1 cellular context compared by ENCODE assay signal in the genomic region with DNA sequence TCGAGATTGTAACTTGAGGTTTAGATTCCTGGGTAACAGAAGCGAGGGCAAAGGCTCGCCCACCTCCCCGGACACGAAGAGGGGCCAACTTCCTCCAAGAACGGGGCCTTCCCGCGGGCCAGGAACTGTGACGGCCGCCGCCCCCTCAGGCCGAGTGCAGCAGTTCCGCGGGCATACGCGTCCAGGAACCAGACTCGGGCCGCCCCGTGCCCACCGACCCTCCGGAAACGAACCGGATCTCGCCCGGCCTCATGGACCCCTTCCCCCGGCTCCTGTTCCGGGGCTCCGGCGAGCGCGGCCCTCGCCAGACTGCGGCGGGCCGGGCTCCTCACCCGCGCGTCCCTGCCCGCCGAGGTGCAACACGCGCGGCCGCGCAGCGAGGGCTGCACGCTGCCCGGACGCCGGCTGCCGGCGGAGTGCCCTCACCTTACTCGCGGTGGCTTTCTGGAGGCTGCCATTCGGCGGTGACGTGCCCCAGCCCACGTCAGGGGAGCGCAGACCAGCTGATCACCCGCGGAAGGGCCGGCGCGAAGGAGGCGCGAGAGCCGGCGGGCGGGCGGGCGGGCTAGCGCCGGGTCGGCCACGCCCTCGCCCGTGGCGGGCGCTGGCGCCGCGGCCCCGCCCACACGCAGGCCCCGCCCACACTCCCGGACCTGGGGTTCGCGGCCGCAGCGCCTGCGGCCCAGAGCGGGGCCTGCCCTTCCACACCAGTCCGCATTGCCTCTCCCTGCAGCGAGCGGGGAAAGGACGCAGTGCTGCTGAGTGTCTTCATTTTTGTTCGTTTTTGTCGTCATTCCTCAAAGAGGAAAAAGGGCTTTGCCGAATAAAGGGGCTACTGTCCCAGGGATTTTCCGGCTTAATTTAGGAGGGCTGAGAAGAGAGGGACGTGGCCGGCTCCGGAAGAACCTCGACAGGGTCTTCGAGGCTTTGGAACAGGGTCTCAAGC.
TF ChIP-seq lines count a peak whose summit lies in the region.

A gene (minus strand): TSS at position 536 of the 946 bp plus-strand sequence. CDS start 78 bp downstream, at position 458.

TF ChIP-seq in HepG2, 621 proteins besides CTCF, POLR2A, EP300 and RAD21 (continued from another document and continues in another):
- TF ChIP-seq, protein P1, sequence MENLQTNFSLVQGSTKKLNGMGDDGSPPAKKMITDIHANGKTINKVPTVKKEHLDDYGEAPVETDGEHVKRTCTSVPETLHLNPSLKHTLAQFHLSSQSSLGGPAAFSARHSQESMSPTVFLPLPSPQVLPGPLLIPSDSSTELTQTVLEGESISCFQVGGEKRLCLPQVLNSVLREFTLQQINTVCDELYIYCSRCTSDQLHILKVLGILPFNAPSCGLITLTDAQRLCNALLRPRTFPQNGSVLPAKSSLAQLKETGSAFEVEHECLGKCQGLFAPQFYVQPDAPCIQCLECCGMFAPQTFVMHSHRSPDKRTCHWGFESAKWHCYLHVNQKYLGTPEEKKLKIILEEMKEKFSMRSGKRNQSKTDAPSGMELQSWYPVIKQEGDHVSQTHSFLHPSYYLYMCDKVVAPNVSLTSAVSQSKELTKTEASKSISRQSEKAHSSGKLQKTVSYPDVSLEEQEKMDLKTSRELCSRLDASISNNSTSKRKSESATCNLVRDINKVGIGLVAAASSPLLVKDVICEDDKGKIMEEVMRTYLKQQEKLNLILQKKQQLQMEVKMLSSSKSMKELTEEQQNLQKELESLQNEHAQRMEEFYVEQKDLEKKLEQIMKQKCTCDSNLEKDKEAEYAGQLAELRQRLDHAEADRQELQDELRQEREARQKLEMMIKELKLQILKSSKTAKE (CRISPR knock-in tag; IDR thresholded peaks at IDR 0.05; ENCODE audit: borderline replicate concordance): no peak
- TF ChIP-seq, protein P2, sequence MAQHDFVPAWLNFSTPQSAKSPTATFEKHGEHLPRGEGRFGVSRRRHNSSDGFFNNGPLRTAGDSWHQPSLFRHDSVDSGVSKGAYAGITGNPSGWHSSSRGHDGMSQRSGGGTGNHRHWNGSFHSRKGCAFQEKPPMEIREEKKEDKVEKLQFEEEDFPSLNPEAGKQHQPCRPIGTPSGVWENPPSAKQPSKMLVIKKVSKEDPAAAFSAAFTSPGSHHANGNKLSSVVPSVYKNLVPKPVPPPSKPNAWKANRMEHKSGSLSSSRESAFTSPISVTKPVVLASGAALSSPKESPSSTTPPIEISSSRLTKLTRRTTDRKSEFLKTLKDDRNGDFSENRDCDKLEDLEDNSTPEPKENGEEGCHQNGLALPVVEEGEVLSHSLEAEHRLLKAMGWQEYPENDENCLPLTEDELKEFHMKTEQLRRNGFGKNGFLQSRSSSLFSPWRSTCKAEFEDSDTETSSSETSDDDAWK (CRISPR knock-in tag; IDR thresholded peaks at IDR 0.05): no peak
- TF ChIP-seq, protein P3, sequence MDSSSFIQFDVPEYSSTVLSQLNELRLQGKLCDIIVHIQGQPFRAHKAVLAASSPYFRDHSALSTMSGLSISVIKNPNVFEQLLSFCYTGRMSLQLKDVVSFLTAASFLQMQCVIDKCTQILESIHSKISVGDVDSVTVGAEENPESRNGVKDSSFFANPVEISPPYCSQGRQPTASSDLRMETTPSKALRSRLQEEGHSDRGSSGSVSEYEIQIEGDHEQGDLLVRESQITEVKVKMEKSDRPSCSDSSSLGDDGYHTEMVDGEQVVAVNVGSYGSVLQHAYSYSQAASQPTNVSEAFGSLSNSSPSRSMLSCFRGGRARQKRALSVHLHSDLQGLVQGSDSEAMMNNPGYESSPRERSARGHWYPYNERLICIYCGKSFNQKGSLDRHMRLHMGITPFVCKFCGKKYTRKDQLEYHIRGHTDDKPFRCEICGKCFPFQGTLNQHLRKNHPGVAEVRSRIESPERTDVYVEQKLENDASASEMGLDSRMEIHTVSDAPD (CRISPR knock-in tag; IDR thresholded peaks at IDR 0.05): no peak
- TF ChIP-seq, protein P4, sequence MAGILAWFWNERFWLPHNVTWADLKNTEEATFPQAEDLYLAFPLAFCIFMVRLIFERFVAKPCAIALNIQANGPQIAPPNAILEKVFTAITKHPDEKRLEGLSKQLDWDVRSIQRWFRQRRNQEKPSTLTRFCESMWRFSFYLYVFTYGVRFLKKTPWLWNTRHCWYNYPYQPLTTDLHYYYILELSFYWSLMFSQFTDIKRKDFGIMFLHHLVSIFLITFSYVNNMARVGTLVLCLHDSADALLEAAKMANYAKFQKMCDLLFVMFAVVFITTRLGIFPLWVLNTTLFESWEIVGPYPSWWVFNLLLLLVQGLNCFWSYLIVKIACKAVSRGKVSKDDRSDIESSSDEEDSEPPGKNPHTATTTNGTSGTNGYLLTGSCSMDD (CRISPR knock-in tag; IDR thresholded peaks at IDR 0.05): no peak
- no peak for TF ChIP-seq GABPA (IDR thresholded peaks at IDR 0.05; ENCODE audit: low read depth, low read length)
- no peak for TF ChIP-seq GABPA (CRISPR knock-in tag; IDR thresholded peaks at IDR 0.05; ENCODE audit: low read depth)
- TF ChIP-seq, protein P5, sequence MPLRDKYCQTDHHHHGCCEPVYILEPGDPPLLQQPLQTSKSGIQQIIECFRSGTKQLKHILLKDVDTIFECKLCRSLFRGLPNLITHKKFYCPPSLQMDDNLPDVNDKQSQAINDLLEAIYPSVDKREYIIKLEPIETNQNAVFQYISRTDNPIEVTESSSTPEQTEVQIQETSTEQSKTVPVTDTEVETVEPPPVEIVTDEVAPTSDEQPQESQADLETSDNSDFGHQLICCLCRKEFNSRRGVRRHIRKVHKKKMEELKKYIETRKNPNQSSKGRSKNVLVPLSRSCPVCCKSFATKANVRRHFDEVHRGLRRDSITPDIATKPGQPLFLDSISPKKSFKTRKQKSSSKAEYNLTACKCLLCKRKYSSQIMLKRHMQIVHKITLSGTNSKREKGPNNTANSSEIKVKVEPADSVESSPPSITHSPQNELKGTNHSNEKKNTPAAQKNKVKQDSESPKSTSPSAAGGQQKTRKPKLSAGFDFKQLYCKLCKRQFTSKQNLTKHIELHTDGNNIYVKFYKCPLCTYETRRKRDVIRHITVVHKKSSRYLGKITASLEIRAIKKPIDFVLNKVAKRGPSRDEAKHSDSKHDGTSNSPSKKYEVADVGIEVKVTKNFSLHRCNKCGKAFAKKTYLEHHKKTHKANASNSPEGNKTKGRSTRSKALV (CRISPR knock-in tag; IDR thresholded peaks at IDR 0.05): peak; percentile 64; the same call in 1 of the 2 replicates
- TF ChIP-seq, protein P6, sequence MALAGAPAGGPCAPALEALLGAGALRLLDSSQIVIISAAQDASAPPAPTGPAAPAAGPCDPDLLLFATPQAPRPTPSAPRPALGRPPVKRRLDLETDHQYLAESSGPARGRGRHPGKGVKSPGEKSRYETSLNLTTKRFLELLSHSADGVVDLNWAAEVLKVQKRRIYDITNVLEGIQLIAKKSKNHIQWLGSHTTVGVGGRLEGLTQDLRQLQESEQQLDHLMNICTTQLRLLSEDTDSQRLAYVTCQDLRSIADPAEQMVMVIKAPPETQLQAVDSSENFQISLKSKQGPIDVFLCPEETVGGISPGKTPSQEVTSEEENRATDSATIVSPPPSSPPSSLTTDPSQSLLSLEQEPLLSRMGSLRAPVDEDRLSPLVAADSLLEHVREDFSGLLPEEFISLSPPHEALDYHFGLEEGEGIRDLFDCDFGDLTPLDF (CRISPR knock-in tag; IDR thresholded peaks at IDR 0.05): 0 out of 2 replicates have a peak, but pooled peaks have one; percentile 16
- TF ChIP-seq CAMTA2 (CRISPR knock-in tag; IDR thresholded peaks at IDR 0.05; ENCODE audit: borderline replicate concordance): no peak
- TF ChIP-seq, protein P7, sequence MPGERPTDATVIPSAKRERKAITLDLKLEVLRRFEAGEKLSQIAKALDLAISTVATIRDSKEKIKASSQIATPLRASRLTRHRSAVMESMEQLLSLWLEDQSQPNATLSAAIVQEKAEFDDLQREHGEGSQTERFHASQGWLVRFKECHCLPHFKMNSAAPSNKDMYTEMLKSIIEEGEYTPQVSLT (CRISPR knock-in tag; IDR thresholded peaks at IDR 0.05; ENCODE audit: borderline replicate concordance, low read depth): no peak
- TF ChIP-seq, protein P8, sequence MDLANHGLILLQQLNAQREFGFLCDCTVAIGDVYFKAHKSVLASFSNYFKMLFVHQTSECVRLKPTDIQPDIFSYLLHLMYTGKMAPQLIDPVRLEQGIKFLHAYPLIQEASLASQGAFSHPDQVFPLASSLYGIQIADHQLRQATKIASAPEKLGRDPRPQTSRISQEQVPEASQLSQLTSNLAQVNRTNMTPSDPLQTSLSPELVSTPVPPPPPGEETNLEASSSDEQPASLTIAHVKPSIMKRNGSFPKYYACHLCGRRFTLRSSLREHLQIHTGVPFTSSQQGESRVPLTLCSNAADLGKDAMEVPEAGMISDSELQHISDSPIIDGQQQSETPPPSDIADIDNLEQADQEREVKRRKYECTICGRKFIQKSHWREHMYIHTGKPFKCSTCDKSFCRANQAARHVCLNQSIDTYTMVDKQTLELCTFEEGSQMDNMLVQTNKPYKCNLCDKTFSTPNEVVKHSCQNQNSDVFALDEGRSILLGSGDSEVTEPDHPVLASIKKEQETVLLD (CRISPR knock-in tag; IDR thresholded peaks at IDR 0.05; ENCODE audit: low read depth): no peak
- TF ChIP-seq NFIC (IDR thresholded peaks at IDR 0.05; ENCODE audit: low read length): no peak
- TF ChIP-seq ZBTB1 (CRISPR knock-in tag; IDR thresholded peaks at IDR 0.05; ENCODE audit: borderline replicate concordance): no peak
- no peak for TF ChIP-seq RARG (CRISPR knock-in tag; IDR thresholded peaks at IDR 0.05; ENCODE audit: low read depth)
- TF ChIP-seq ZNF101 (CRISPR knock-in tag; IDR thresholded peaks at IDR 0.05; ENCODE audit: borderline replicate concordance, low read depth): no peak
- peak; percentile 81; the same call in 1 of the 2 replicates for TF ChIP-seq ZNF138 (CRISPR knock-in tag; IDR thresholded peaks at IDR 0.05; ENCODE audit: low read depth)
- no peak for TF ChIP-seq DPF2 (CRISPR knock-in tag; IDR thresholded peaks at IDR 0.05; ENCODE audit: borderline replicate concordance, low read depth)
- no peak for TF ChIP-seq ZNF703 (CRISPR knock-in tag; IDR thresholded peaks at IDR 0.05; ENCODE audit: borderline replicate concordance)
- TF ChIP-seq JUND (CRISPR knock-in tag; IDR thresholded peaks at IDR 0.05): no peak
- TF ChIP-seq ZNF562 (CRISPR knock-in tag; IDR thresholded peaks at IDR 0.05; ENCODE audit: borderline replicate concordance): no peak
- TF ChIP-seq, protein P9, sequence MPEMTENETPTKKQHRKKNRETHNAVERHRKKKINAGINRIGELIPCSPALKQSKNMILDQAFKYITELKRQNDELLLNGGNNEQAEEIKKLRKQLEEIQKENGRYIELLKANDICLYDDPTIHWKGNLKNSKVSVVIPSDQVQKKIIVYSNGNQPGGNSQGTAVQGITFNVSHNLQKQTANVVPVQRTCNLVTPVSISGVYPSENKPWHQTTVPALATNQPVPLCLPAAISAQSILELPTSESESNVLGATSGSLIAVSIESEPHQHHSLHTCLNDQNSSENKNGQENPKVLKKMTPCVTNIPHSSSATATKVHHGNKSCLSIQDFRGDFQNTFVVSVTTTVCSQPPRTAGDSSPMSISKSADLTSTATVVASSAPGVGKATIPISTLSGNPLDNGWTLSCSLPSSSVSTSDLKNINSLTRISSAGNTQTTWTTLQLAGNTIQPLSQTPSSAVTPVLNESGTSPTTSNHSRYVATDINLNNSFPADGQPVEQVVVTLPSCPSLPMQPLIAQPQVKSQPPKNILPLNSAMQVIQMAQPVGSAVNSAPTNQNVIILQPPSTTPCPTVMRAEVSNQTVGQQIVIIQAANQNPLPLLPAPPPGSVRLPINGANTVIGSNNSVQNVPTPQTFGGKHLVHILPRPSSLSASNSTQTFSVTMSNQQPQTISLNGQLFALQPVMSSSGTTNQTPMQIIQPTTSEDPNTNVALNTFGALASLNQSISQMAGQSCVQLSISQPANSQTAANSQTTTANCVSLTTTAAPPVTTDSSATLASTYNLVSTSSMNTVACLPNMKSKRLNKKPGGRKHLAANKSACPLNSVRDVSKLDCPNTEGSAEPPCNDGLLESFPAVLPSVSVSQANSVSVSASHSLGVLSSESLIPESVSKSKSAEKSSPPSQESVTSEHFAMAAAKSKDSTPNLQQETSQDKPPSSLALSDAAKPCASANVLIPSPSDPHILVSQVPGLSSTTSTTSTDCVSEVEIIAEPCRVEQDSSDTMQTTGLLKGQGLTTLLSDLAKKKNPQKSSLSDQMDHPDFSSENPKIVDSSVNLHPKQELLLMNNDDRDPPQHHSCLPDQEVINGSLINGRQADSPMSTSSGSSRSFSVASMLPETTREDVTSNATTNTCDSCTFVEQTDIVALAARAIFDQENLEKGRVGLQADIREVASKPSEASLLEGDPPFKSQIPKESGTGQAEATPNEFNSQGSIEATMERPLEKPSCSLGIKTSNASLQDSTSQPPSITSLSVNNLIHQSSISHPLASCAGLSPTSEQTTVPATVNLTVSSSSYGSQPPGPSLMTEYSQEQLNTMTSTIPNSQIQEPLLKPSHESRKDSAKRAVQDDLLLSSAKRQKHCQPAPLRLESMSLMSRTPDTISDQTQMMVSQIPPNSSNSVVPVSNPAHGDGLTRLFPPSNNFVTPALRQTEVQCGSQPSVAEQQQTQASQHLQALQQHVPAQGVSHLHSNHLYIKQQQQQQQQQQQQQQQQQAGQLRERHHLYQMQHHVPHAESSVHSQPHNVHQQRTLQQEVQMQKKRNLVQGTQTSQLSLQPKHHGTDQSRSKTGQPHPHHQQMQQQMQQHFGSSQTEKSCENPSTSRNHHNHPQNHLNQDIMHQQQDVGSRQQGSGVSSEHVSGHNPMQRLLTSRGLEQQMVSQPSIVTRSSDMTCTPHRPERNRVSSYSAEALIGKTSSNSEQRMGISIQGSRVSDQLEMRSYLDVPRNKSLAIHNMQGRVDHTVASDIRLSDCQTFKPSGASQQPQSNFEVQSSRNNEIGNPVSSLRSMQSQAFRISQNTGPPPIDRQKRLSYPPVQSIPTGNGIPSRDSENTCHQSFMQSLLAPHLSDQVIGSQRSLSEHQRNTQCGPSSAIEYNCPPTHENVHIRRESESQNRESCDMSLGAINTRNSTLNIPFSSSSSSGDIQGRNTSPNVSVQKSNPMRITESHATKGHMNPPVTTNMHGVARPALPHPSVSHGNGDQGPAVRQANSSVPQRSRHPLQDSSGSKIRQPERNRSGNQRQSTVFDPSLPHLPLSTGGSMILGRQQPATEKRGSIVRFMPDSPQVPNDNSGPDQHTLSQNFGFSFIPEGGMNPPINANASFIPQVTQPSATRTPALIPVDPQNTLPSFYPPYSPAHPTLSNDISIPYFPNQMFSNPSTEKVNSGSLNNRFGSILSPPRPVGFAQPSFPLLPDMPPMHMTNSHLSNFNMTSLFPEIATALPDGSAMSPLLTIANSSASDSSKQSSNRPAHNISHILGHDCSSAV (CRISPR knock-in tag; IDR thresholded peaks at IDR 0.05; ENCODE audit: borderline replicate concordance): no peak
- no peak for TF ChIP-seq NRL (CRISPR knock-in tag; IDR thresholded peaks at IDR 0.05; ENCODE audit: borderline replicate concordance)
- no peak for TF ChIP-seq ZNF253 (CRISPR knock-in tag; IDR thresholded peaks at IDR 0.05; ENCODE audit: borderline replicate concordance)
- TF ChIP-seq, protein P10, sequence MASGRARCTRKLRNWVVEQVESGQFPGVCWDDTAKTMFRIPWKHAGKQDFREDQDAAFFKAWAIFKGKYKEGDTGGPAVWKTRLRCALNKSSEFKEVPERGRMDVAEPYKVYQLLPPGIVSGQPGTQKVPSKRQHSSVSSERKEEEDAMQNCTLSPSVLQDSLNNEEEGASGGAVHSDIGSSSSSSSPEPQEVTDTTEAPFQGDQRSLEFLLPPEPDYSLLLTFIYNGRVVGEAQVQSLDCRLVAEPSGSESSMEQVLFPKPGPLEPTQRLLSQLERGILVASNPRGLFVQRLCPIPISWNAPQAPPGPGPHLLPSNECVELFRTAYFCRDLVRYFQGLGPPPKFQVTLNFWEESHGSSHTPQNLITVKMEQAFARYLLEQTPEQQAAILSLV (CRISPR knock-in tag; IDR thresholded peaks at IDR 0.05; ENCODE audit: borderline replicate concordance): 0 out of 2 replicates have a peak, but pooled peaks have one; percentile 19
- no peak for TF ChIP-seq ZNF598 (CRISPR knock-in tag; IDR thresholded peaks at IDR 0.05; ENCODE audit: borderline replicate concordance)
